19 cellular contexts compared by ENCODE assay signal in the genomic region with DNA sequence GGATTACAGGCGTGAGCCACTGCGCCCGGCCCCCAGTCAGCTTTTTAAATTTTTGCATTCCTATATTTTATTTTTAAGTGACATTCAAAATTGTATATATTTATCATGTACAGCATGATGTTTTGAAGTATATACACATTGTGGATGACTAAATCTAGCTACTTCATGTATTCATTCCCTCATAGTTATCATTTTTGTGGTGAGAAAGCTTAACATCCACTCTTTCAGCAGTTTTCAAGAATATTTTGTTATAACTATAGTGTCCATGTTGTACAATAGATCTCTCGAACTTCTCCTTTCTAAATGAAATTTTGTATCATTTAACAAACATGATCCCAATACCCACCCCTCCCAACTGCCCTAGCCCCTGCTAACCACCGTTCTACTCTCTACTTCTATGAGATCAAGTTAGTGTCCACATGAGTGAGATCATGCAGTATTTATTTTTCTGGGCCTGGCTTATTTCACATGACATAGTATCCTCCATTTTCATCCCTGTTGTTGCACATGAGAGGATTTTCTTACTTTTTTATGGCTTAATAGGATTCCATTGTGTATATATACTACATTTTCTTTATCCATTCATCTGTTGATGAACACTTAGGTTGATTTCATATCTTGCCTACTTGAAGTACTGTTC. TPM values are rescaled to one million over a fixed set of nuclear protein-coding genes. Genes with fewer than 3 reads are reported as not detected.
A peak's percentile ranks its signal among the peaks of the same experiment; 100 is the strongest.
DNase-seq lines count a peak whose midpoint lies in the region; ATAC-seq and FAIRE-seq lines count a peak whose summit lies in the region.
"Had no signal": no experiment of that assay in that cellular context is flagged by ENCODE, and none has a peak within 500 bp of the region (broad histone marks: within the 10 kb centered on the region; RNA-seq: fewer than 3 reads in every experiment).

No MANE protein-coding gene starts in this region.

- ATAC-seq in T-helper 17 cell (no peak), HG03175 (IDR thresholded peaks at IDR 0.05; ENCODE audit: unreplicated experiment) (no peak), GM18873 (IDR thresholded peaks at IDR 0.05; ENCODE audit: low FRiP score, unreplicated experiment) (no peak)
- ATAC-seq: GM12878, PC-3 had no signal

- H3K36me3 Mint-ChIP-seq in T-helper 17 cell (ENCODE audit: low read depth): peaks cover 5% of the 10 kb centered on the region

- H3K9me3 ChIP-seq in T-helper 17 cell (ENCODE audit: control insufficient read depth, low read length, poor library complexity, severe bottlenecking): no peaks in the 10 kb centered on the region
- H3K9me3 ChIP-seq: BE2C had no signal

- H3K27me3 Mint-ChIP-seq in T-helper 17 cell: no peaks in the 10 kb centered on the region
- H3K27me3 Mint-ChIP-seq: CD4-positive, alpha-beta T cell had no signal

- DNase-seq in EL (peak; percentile 23), T-helper 17 cell (no peak), fibroblast of peridontal ligament (ENCODE audit: extremely low read depth) (peak; percentile 55), urothelium cell line (ENCODE audit: low spot score) (no peak)
- DNase-seq in activated CD4-positive, alpha-beta T cell treated with anti-CD3 and anti-CD28 coated beads, Interleukin-2, amount 50 U/mL, for 4 hours: no peak
- DNase-seq: BE2C; CD4-positive, alpha-beta T cell; DMS53; GOT3; KG1; NCI-H1436; NCI-H2029 treated with DMSO at 0.1 percent for 48 hours; NCI-H748 treated with DMSO at 0.1 percent for 48 hours; PC-3 had no signal

- no peaks in the 10 kb centered on the region for H3K4me1 Mint-ChIP-seq in T-helper 17 cell

- FAIRE-seq in urothelium cell line (lab: Jason Lieb, UNC): peak; percentile 68
- FAIRE-seq: GM12878 had no signal

- no peak overlapping the region for H3K4me3 Mint-ChIP-seq in T-helper 17 cell
- H3K4me3 Mint-ChIP-seq: CD4-positive, alpha-beta T cell had no signal

- H3K27ac Mint-ChIP-seq in T-helper 17 cell: peak overlapping the region; percentile 27
- H3K27ac Mint-ChIP-seq: CD4-positive, alpha-beta T cell had no signal

RNA-seq across cellular contexts. Expression of a gene that starts 8.8 kb away (rescaled TPM):
- total RNA-seq in T-helper 17 cell: 10 to 100 TPM; 10.8 to 11.5 TPM

RNA-seq across cellular contexts. Expression of a gene that starts 35.3 kb away (rescaled TPM):
- 1 to 10 TPM; 1.9 to 2.5 TPM for total RNA-seq in T-helper 17 cell

RNA-seq across cellular contexts. Expression of a gene that starts 56.9 kb away (rescaled TPM):
- not detected for total RNA-seq in T-helper 17 cell
- total RNA-seq: CD4-positive, alpha-beta T cell; G401; NCI-H460; PC-3 had no signal

Comparison
In these comparisons a context has a peak if more than half of its experiments do, and no peak if none do; other contexts are left out.
1. DNase-seq: peak in EL (single experiment) and fibroblast of peridontal ligament (single experiment); none in T-helper 17 cell (0 of 3), urothelium cell line (single experiment) and activated CD4-positive, alpha-beta T cell treated with anti-CD3 and anti-CD28 coated beads, Interleukin-2, amount 50 U/mL, for 4 hours (0 of 2).